Comparison of ENCODE assay signal across 25 cellular contexts in the genomic region with DNA sequence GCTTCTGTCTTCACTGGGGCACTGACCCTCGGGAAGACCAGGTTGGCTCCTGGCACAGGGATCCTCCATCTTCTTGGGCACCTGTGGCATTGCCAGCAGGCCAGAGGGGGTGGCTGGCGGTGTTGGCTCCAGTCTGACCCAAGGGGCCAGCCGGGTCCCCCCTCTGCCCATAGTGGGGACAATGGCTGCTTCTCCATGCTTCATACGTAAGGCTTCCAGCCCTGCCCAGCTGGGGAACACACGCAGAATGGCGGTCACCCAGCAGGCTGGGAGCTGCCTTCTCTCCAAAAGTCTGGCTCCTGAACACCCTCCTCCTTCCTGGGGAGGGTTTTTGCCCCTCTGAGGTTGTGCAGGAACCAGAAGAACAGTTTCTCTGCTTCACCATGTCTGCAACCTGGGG.
DNase-seq lines count a peak whose midpoint lies in the region; ATAC-seq and TF ChIP-seq lines count a peak whose summit lies in the region.
"Had no signal": no experiment of that assay in that cellular context is flagged by ENCODE, and none has a peak within 500 bp of the region (broad histone marks: within the 10 kb centered on the region; RNA-seq: fewer than 3 reads in every experiment).

No MANE protein-coding gene starts in this region.

- no peak overlapping the region for H3K4me3 ChIP-seq in mammary epithelial cell (replicated peaks in 1 of 3; ENCODE audit: insufficient read depth in 1 of 3, low read depth in 2 of 3, low read length in 3 of 3)
- no peak overlapping the region for H3K4me3 ChIP-seq in breast epithelium
- no peak overlapping the region for H3K4me3 ChIP-seq in esophagus squamous epithelium
- H3K4me3 ChIP-seq in testis: no peak overlapping the region
- H3K4me3 ChIP-seq in vagina: no peak overlapping the region
- H3K4me3 ChIP-seq in gastroesophageal sphincter: no peak overlapping the region
- H3K4me3 ChIP-seq: Peyer's patch had no signal

- 94% methylated on average over 6 of the region's 6 CpGs for WGBS in mammary epithelial cell (ENCODE audit: low coverage, missing lambda C conversion rate)
- WGBS in esophagus squamous epithelium, 2 donors: 20% methylated on average over 1 of the region's 6 CpGs; no CpG with 5 or more reads in 1 of the 2 donors
- 82 to 89% methylated on average over 4 to 6 of the region's 6 CpGs for WGBS in testis, 2 donors
- no CpG with 5 or more reads among the region's 6 CpGs for WGBS in gastroesophageal sphincter (ENCODE audit: low coverage in 1 of 2), 2 donors

- no peaks in the 10 kb centered on the region for H4K20me1 ChIP-seq in mammary epithelial cell (ENCODE audit: insufficient read depth, low read length)

- no peaks in the 10 kb centered on the region for H3K4me1 ChIP-seq in mammary epithelial cell (ENCODE audit: insufficient read depth, low read length)
- no peaks in the 10 kb centered on the region for H3K4me1 ChIP-seq in breast epithelium
- H3K4me1 ChIP-seq in esophagus squamous epithelium: peaks cover 0 to 55% (median 9%) of the 10 kb centered on the region in 3 donors
- peaks cover 3% of the 10 kb centered on the region for H3K4me1 ChIP-seq in testis
- peaks cover 23% of the 10 kb centered on the region for H3K4me1 ChIP-seq in vagina
- H3K4me1 ChIP-seq in gastroesophageal sphincter: peaks cover 0 to 56% (median 15%) of the 10 kb centered on the region in 3 donors

- H3K9ac ChIP-seq in mammary epithelial cell (ENCODE audit: insufficient read depth, low read length): no peak overlapping the region

- CTCF ChIA-PET in mammary epithelial cell (lab: Charles Lee; ENCODE audit: low non-redundant PET): interaction anchor here (0.7 kb wide), 1 partner anchor 282 kb away, joined by 4 read pairs; no protein-coding TSS in a partner anchor

- TF ChIP-seq POLR2A in breast epithelium (IDR thresholded peaks at IDR 0.05): no peak
- no peak for TF ChIP-seq POLR2A in esophagus squamous epithelium (IDR thresholded peaks at IDR 0.05)
- TF ChIP-seq POLR2A in testis (IDR thresholded peaks at IDR 0.05): no peak
- no peak for TF ChIP-seq POLR2A in vagina (IDR thresholded peaks at IDR 0.05)
- TF ChIP-seq POLR2A in gastroesophageal sphincter (IDR thresholded peaks at IDR 0.05): no peak

- intact Hi-C loops in mammary epithelial cell (cut with micrococcal nuclease): no loop called here
- intact Hi-C loops in breast epithelium (cut with DNase I; ENCODE audit: low total_unique reads): loop anchor here (10.0 kb wide), 1 partner anchor 84 kb away; no protein-coding TSS in a partner anchor
- intact Hi-C loops in esophagus squamous epithelium (cut with DNase I): loop anchor here (5.0 kb wide), 1 partner anchor 82 kb away; no protein-coding TSS in a partner anchor
- intact Hi-C loops in testis (cut with DNase I; ENCODE audit: low total_unique reads): loop anchor here (5.0 kb wide), 1 partner anchor 77 kb away; no protein-coding TSS in a partner anchor
- intact Hi-C loops in vagina (cut with DNase I): loop anchor here (5.0 kb wide), 1 partner anchor 257 kb away; the partner anchor contains the start of gene SH3PXD2A

- H3K36me3 ChIP-seq in mammary epithelial cell (ENCODE audit: insufficient read depth, low read length) (peaks cover 24% of the 10 kb centered on the region), breast epithelium (no peaks in the 10 kb centered on the region), esophagus squamous epithelium (peaks cover 19 to 84% (median 26%) of the 10 kb centered on the region in 3 donors), testis (ENCODE audit: low read depth, missing control alignments) (no peaks in the 10 kb centered on the region), vagina (peaks cover 0 to 32% of the 10 kb centered on the region in 2 donors), gastroesophageal sphincter (peaks cover 0 to 55% of the 10 kb centered on the region in 2 donors)

- H2AFZ ChIP-seq in mammary epithelial cell (ENCODE audit: low read depth, low read length): no peak overlapping the region

- no peak overlapping the region for H3K4me2 ChIP-seq in mammary epithelial cell (ENCODE audit: insufficient read depth, low read depth, low read length)

- no peak for ATAC-seq in gastroesophageal sphincter
- ATAC-seq: CD8-positive, alpha-beta T cell had no signal

- TF ChIP-seq EP300 in gastroesophageal sphincter (IDR thresholded peaks at IDR 0.05): no peak

- no peaks in the 10 kb centered on the region for H3K79me2 ChIP-seq in mammary epithelial cell (ENCODE audit: insufficient read depth, low read length)

- H3K27ac ChIP-seq in mammary epithelial cell (ENCODE audit: insufficient read depth, low read depth, low read length) (no peak overlapping the region), breast epithelium (no peak overlapping the region), esophagus squamous epithelium (peak overlapping the region; percentile 10 to 63 (median 50)), testis (peak overlapping the region; percentile 32 to 55), vagina (peak overlapping the region; percentile 68), gastroesophageal sphincter (peak overlapping the region in 1 of 4 donors; percentile 27)
- H3K27ac ChIP-seq: 22Rv1, HL-60 had no signal

- H3K27me3 ChIP-seq in mammary epithelial cell (ENCODE audit: insufficient read depth, low read length) (no peaks in the 10 kb centered on the region), breast epithelium (no peaks in the 10 kb centered on the region), esophagus squamous epithelium (no peaks in the 10 kb centered on the region), testis (no peaks in the 10 kb centered on the region), vagina (no peaks in the 10 kb centered on the region), gastroesophageal sphincter (no peaks in the 10 kb centered on the region)
- H3K27me3 ChIP-seq: Peyer's patch had no signal

- in situ Hi-C loops in mammary epithelial cell (cut with MboI; ENCODE audit: low sequenced_read_pairs in 2 of 2): no loop called here

- no peaks in the 10 kb centered on the region for H3K9me3 ChIP-seq in mammary epithelial cell (replicated peaks; ENCODE audit: insufficient read depth, low read length)
- H3K9me3 ChIP-seq in breast epithelium: no peaks in the 10 kb centered on the region
- H3K9me3 ChIP-seq in esophagus squamous epithelium: no peaks in the 10 kb centered on the region
- H3K9me3 ChIP-seq in testis: no peaks in the 10 kb centered on the region
- H3K9me3 ChIP-seq in vagina: no peaks in the 10 kb centered on the region
- H3K9me3 ChIP-seq in gastroesophageal sphincter: no peaks in the 10 kb centered on the region
- H3K9me3 ChIP-seq: Peyer's patch had no signal

- TSS peak; percentile 1 for BruUV-seq in mammary epithelial cell (replicated peaks; lab: Mats Ljungman, UMichigan)

- DNase-seq in mammary epithelial cell (no peak), breast epithelium (ENCODE audit: low spot score in 2 of 2) (no peak), esophagus squamous epithelium (lab: John Stamatoyannopoulos, UW) (no peak), testis (no peak), vagina (ENCODE audit: extremely low spot score in 2 of 2) (no peak), NK-92 (lab: John Stamatoyannopoulos, UW; ENCODE audit: unreplicated experiment) (no peak), NCI-H345 treated with DMSO at 0.1 percent for 48 hours (lab: John Stamatoyannopoulos, UW; ENCODE audit: unreplicated experiment) (no peak)
- DNase-seq: ACHN; C1 segment of cervical spinal cord; Calu3; CD8-positive, alpha-beta T cell; DMS153; GOT3; HCEC 1CT; KG1; NCI-H1092 treated with DMSO at 0.1 percent for 48 hours; NCI-H1436 treated with DMSO at 0.1 percent for 48 hours; NCI-H1930; NCI-H2227 treated with DMSO at 0.1 percent for 48 hours; NCI-H524; NCI-H774; Peyer's patch had no signal

- dilution Hi-C loops in mammary epithelial cell (cut with HindIII; ENCODE audit: low sequenced_read_pairs): no loop called here

- TF ChIP-seq CTCF in mammary epithelial cell (conservative IDR thresholded peaks at IDR 0.05 in 1 of 2, IDR thresholded peaks at IDR 0.05 in 1 of 2; ENCODE audit: extremely low read depth in 1 of 2, insufficient read depth in 1 of 2, low read depth in 1 of 2, low read length in 2 of 2): no peak
- no peak for TF ChIP-seq CTCF in breast epithelium (IDR thresholded peaks at IDR 0.05)
- no peak for TF ChIP-seq CTCF in esophagus squamous epithelium (IDR thresholded peaks at IDR 0.05)
- TF ChIP-seq CTCF in testis (IDR thresholded peaks at IDR 0.05): no peak
- no peak for TF ChIP-seq CTCF in vagina (IDR thresholded peaks at IDR 0.05)
- no peak for TF ChIP-seq CTCF in gastroesophageal sphincter (IDR thresholded peaks at IDR 0.05)

Comparison
In these comparisons a context has a peak if more than half of its experiments do, and no peak if none do; other contexts are left out.
1. H3K27ac ChIP-seq: peak in esophagus squamous epithelium (4 of 4), testis (2 of 2) and vagina (single experiment); none in mammary epithelial cell (single experiment) and breast epithelium (0 of 2).